8 cellular contexts compared by ENCODE assay signal in genomic region chr21:41766883-41767605, GRCh38. TPM values are rescaled to one million over a fixed set of nuclear protein-coding genes. Genes with fewer than 3 reads are reported as not detected.
DNase-seq lines count a peak whose midpoint lies in the region; ATAC-seq, FAIRE-seq and TF ChIP-seq lines count a peak whose summit lies in the region.

Gene RIPK4 (minus strand): TSS chr21:41767052. CDS start chr21:41767041, 11 bp downstream.

- H3F3A ChIP-seq in neural cell (ENCODE audit: insufficient read depth, low read length, poor library complexity, severe bottlenecking), result no peaks in the 10 kb centered on the region

- intact Hi-C loops in thyroid gland (cut with DNase I), result no loop called here

- H4K20me1 ChIP-seq in neural cell (ENCODE audit: insufficient read depth), result no peaks in the 10 kb centered on the region

- H3K4me3 Mint-ChIP-seq in activated CD8-positive, alpha-beta T cell treated with anti-CD3 and anti-CD28 coated beads, Interleukin-2, amount 10 ng/mL, durations not matched to agents 7 days and 5 days, result peak within 1 kb of the TSS; percentile 68

- H3K4me1 Mint-ChIP-seq in activated CD8-positive, alpha-beta T cell treated with anti-CD3 and anti-CD28 coated beads, Interleukin-2, amount 10 ng/mL, durations not matched to agents 7 days and 5 days (ENCODE audit: low read depth), result peaks cover 31% of the 10 kb centered on the region

- H3K36me3 Mint-ChIP-seq in activated CD8-positive, alpha-beta T cell treated with anti-CD3 and anti-CD28 coated beads, Interleukin-2, amount 10 ng/mL, durations not matched to agents 7 days and 5 days (ENCODE audit: low read depth), result no peaks in the 10 kb centered on the region

- no peaks in the 10 kb centered on the region for H3K79me2 ChIP-seq in neural cell (replicated peaks; ENCODE audit: insufficient read depth, low read length)

- no peaks in the 10 kb centered on the region for H3K9me3 ChIP-seq in neural cell (ENCODE audit: low read length)
- H3K9me3 ChIP-seq in thyroid gland, result no peaks in the 10 kb centered on the region

- CTCF ChIA-PET in activated CD8-positive, alpha-beta T cell treated with anti-CD3 and anti-CD28 coated beads, Interleukin-2, amount 10 ng/mL, durations not matched to agents 7 days and 5 days (lab: Charles Lee), result interaction anchor here (2.0 kb wide), 1 partner anchor 483 kb away, joined by 8 read pairs; no protein-coding TSS in a partner anchor

- H3K27me3 ChIP-seq in neural cell (ENCODE audit: insufficient read depth, low read depth, low read length), result peaks cover 95% of the 10 kb centered on the region
- no peaks in the 10 kb centered on the region for H3K27me3 ChIP-seq in thyroid gland

- TF ChIP-seq CTCF in neural cell (IDR thresholded peaks at IDR 0.05; ENCODE audit: poor library complexity, severe bottlenecking) (no peak), thyroid gland (IDR thresholded peaks at IDR 0.05) (no peak)

- H3K9me3 Mint-ChIP-seq in activated CD8-positive, alpha-beta T cell treated with anti-CD3 and anti-CD28 coated beads, Interleukin-2, amount 10 ng/mL, durations not matched to agents 7 days and 5 days (ENCODE audit: insufficient read depth), result no peaks in the 10 kb centered on the region

- peak; percentile 62 for ATAC-seq in activated CD8-positive, alpha-beta T cell treated with anti-CD3 and anti-CD28 coated beads, Interleukin-2, amount 10 ng/mL, durations not matched to agents 7 days and 5 days

- TF ChIP-seq POLR2A in thyroid gland (IDR thresholded peaks at IDR 0.05) (peak; percentile 93 to 98), H54 (IDR thresholded peaks at IDR 0.05; ENCODE audit: low read depth, low read length) (no peak)

- H3K4me3 ChIP-seq in neural cell (ENCODE audit: low read length) (peak within 1 kb of the TSS; percentile 68), thyroid gland (replicated peaks in 1 of 3) (peak within 1 kb of the TSS; percentile 58 to 83 (median 70))

- peak within 1 kb of the TSS; percentile 38 for H3K9ac ChIP-seq in neural cell (ENCODE audit: low read length)

- no peak for TF ChIP-seq RAD21 in neural cell (conservative IDR thresholded peaks at IDR 0.05)

- no peak for TF ChIP-seq EP300 in neural cell (conservative IDR thresholded peaks at IDR 0.05; ENCODE audit: poor library complexity, severe bottlenecking)

- no peak within 1 kb of the TSS for H3K27ac Mint-ChIP-seq in activated CD8-positive, alpha-beta T cell treated with anti-CD3 and anti-CD28 coated beads, Interleukin-2, amount 10 ng/mL, durations not matched to agents 7 days and 5 days

- H3K4me1 ChIP-seq in thyroid gland, result peaks cover 32 to 41% of the 10 kb centered on the region in 2 donors

- no peaks in the 10 kb centered on the region for H3K9me2 ChIP-seq in neural cell (ENCODE audit: insufficient read depth, low read length)

- no peak for FAIRE-seq in H54 (lab: Jason Lieb, UNC)

- POLR2A ChIA-PET in activated CD8-positive, alpha-beta T cell treated with anti-CD3 and anti-CD28 coated beads, Interleukin-2, amount 10 ng/mL, durations not matched to agents 7 days and 5 days (lab: Charles Lee), result no interaction called here

- no peak within 1 kb of the TSS for H2AFZ ChIP-seq in neural cell (ENCODE audit: low read depth, low read length)

- peaks cover 66% of the 10 kb centered on the region for H3K27me3 Mint-ChIP-seq in activated CD8-positive, alpha-beta T cell treated with anti-CD3 and anti-CD28 coated beads, Interleukin-2, amount 10 ng/mL, durations not matched to agents 7 days and 5 days (ENCODE audit: low read depth)

- WGBS in thyroid gland, 2 donors, result 4 to 5% methylated on average over 20 to 34 of the region's 53 CpGs

- H3K4me2 ChIP-seq in neural cell (ENCODE audit: low read length), result no peak within 1 kb of the TSS

- DNase-seq in GM19240 (ENCODE audit: insufficient read length, low spot score) (peak; percentile 29), NCI-H2107 treated with DMSO at 0.1 percent for 48 hours (lab: John Stamatoyannopoulos, UW; ENCODE audit: unreplicated experiment) (peak; percentile 58), epithelial cell of prostate (ENCODE audit: low read depth, low spot score) (peak; percentile 72), thyroid gland (peak; percentile 87 to 89), H54 (ENCODE audit: insufficient read length, low spot score) (no peak), NCI-H1694 treated with DMSO at 0.1 percent for 48 hours (lab: John Stamatoyannopoulos, UW) (no peak)
- DNase-seq in activated CD8-positive, alpha-beta T cell treated with anti-CD3 and anti-CD28 coated beads, Interleukin-2, amount 10 ng/mL, durations not matched to agents 7 days and 5 days, result peak; percentile 73

- H3K36me3 ChIP-seq in neural cell (ENCODE audit: insufficient read depth, low read length), result no peaks in the 10 kb centered on the region
- H3K36me3 ChIP-seq in thyroid gland, result no peaks in the 10 kb centered on the region

- peak within 1 kb of the TSS; percentile 86 for H3K27ac ChIP-seq in epithelial cell of prostate
- no peak within 1 kb of the TSS for H3K27ac ChIP-seq in neural cell (ENCODE audit: low read length)
- peak within 1 kb of the TSS; percentile 69 to 86 (median 72) for H3K27ac ChIP-seq in thyroid gland

TF ChIP-seq in neural cell, 6 proteins besides CTCF, POLR2A, EP300 and RAD21:
- TF ChIP-seq SMC3 (conservative IDR thresholded peaks at IDR 0.05; ENCODE audit: poor library complexity) (no peak), EZH2 (IDR thresholded peaks at IDR 0.05; ENCODE audit: borderline replicate concordance, insufficient read depth, low read length, poor library complexity, severe bottlenecking) (peak; percentile 8)
TF ChIP-seq in neural cell: peak in this region for 1.

RNA-seq across cellular contexts. Expression of gene RIPK4, which starts in this region (rescaled TPM):
- total RNA-seq in activated CD8-positive, alpha-beta T cell treated with anti-CD3 and anti-CD28 coated beads, Interleukin-2, amount 10 ng/mL, durations not matched to agents 7 days and 5 days, result not detected
- polyA plus RNA-seq in neural cell, result not detected in 2 replicates
- polyA minus RNA-seq in neural cell, result 0.23 and 0.24 TPM in 2 replicates
- total RNA-seq in thyroid gland, result 10 to 100 TPM; 15.3 to 24.7 (median 22.6) TPM

Comparison
In these comparisons a context has a peak if more than half of its experiments do, and no peak if none do; other contexts are left out.
1. RNA of gene RIPK4 (total RNA-seq): 15.3 to 24.7 TPM in thyroid gland; not detected in activated CD8-positive, alpha-beta T cell treated with anti-CD3 and anti-CD28 coated beads, Interleukin-2, amount 10 ng/mL, durations not matched to agents 7 days and 5 days; every median in the first group is over 10 times any median in the second.
2. Peak in DNase-seq and ATAC-seq in activated CD8-positive, alpha-beta T cell treated with anti-CD3 and anti-CD28 coated beads, Interleukin-2, amount 10 ng/mL, durations not matched to agents 7 days and 5 days; RNA of the gene not detected or under 1 TPM.
3. DNase-seq: peak in GM19240 (single experiment), NCI-H2107 treated with DMSO at 0.1 percent for 48 hours (single experiment), epithelial cell of prostate (single experiment) and thyroid gland (2 of 2); none in H54 (single experiment) and NCI-H1694 treated with DMSO at 0.1 percent for 48 hours (single experiment).